ENCODE assay signal across 34 cellular contexts in the genomic region with DNA sequence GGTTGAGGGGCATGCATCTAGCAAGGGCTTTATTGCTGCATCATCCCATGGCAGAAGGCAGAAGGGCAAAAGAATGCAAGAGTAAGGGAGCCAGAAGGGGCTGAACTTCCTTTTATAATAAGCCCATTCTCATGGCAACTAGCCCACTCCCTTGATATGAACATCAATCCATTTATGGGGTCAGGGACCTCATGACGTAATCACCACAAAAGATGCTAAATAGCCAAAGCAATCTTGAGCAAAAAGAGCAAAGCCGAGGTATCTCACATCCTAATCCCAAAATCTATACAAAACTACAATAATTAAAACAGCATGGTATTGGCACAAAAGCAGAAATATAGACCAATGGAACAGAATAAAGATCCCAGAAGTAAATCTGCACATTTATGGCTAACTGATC.
"Had no signal": no experiment of that assay in that cellular context is flagged by ENCODE, and none has a peak within 500 bp of the region (broad histone marks: within the 10 kb centered on the region; RNA-seq: fewer than 3 reads in every experiment).

No MANE protein-coding gene starts in this region.

- DNase-seq: Karpas-422, Kasumi-1, MG63, MM.1S, MV-4-11, NCI-H1048, NCI-H1092, NCI-H1092 treated with DMSO at 0.1 percent for 48 hours, NCI-H1105, NCI-H1105 treated with DMSO at 0.1 percent for 48 hours, NCI-H1417, NCI-H1417 treated with DMSO at 0.1 percent for 48 hours, NCI-H1436, NCI-H1436 treated with DMSO at 0.1 percent for 48 hours, NCI-H146, NCI-H1694, NCI-H1694 treated with DMSO at 0.1 percent for 48 hours, NCI-H187, NCI-H187 treated with DMSO at 0.1 percent for 48 hours, NCI-H1930, NCI-H2029, NCI-H2029 treated with DMSO at 0.1 percent for 48 hours, NCI-H2081, NCI-H2081 treated with DMSO at 0.1 percent for 48 hours, NCI-H2107, NCI-H2171, NCI-H2171 treated with DMSO at 0.1 percent for 48 hours, NCI-H2227 treated with DMSO at 0.1 percent for 48 hours, NCI-H226, NCI-H345, NCI-H446, NCI-H446 treated with DMSO at 0.1 percent for 48 hours, NCI-H510A, NCI-H510A treated with DMSO at 0.1 percent for 48 hours had no signal

- H3K36me3 ChIP-seq: MG63 had no signal

- H3K27me3 ChIP-seq: MG63 had no signal

- H3K4me3 ChIP-seq: MG63 had no signal

- H3K9me3 ChIP-seq: MG63 had no signal
